17 cellular contexts compared by ENCODE assay signal in genomic region chr9:87883990-87884389, GRCh38. TPM values are rescaled to one million over a fixed set of nuclear protein-coding genes. Genes with fewer than 3 reads are reported as not detected.
DNase-seq lines count a peak whose midpoint lies in the region; ATAC-seq and TF ChIP-seq lines count a peak whose summit lies in the region.
"Had no signal": no experiment of that assay in that cellular context is flagged by ENCODE, and none has a peak within 500 bp of the region (broad histone marks: within the 10 kb centered on the region; RNA-seq: fewer than 3 reads in every experiment).

No MANE protein-coding gene starts in this region.

- H3K4me1 ChIP-seq in HAP-1 (no peaks in the 10 kb centered on the region), suprapubic skin (no peaks in the 10 kb centered on the region)
- H3K4me1 ChIP-seq: body of pancreas, SJCRH30 had no signal

- WGBS in suprapubic skin = 80% methylated on average over 7 of the region's 8 CpGs

- no peak overlapping the region for H3K4me3 ChIP-seq in NB4 (ENCODE audit: low read depth, low read length)
- H3K4me3 ChIP-seq in HAP-1 = no peak overlapping the region
- H3K4me3 ChIP-seq in suprapubic skin = no peak overlapping the region
- H3K4me3 ChIP-seq: body of pancreas, SJCRH30 had no signal

- TF ChIP-seq EP300 in suprapubic skin (IDR thresholded peaks at IDR 0.05) = no peak

- H3K27ac ChIP-seq in suprapubic skin = no peak overlapping the region
- H3K27ac ChIP-seq: body of pancreas, epithelial cell of prostate, HL-60, SJCRH30 had no signal

- TF ChIP-seq POLR2A in NB4 (IDR thresholded peaks at IDR 0.05; ENCODE audit: extremely low read depth, insufficient read length) = no peak
- TF ChIP-seq POLR2A in suprapubic skin (IDR thresholded peaks at IDR 0.05) = no peak

- TF ChIP-seq CTCF in NB4 (IDR thresholded peaks at IDR 0.05; ENCODE audit: low read depth, low read length) = peak; percentile 33
- TF ChIP-seq CTCF in endothelial cell (IDR thresholded peaks at IDR 0.05; ENCODE audit: unreplicated experiment) = no peak
- peak; percentile 29 for TF ChIP-seq CTCF in progenitor cell of endocrine pancreas (IDR thresholded peaks at IDR 0.05; ENCODE audit: unreplicated experiment)
- no peak for TF ChIP-seq CTCF in suprapubic skin (IDR thresholded peaks at IDR 0.05)

- H3K9me3 ChIP-seq in HAP-1 (no peaks in the 10 kb centered on the region), suprapubic skin (no peaks in the 10 kb centered on the region)
- H3K9me3 ChIP-seq: body of pancreas, SJCRH30 had no signal

- no peak for ATAC-seq in HG02588 (IDR thresholded peaks at IDR 0.05; ENCODE audit: unreplicated experiment)
- ATAC-seq: body of pancreas had no signal

- no peaks in the 10 kb centered on the region for H3K36me3 Mint-ChIP-seq in endothelial cell (ENCODE audit: low read depth, unreplicated experiment)
- H3K36me3 Mint-ChIP-seq in progenitor cell of endocrine pancreas (ENCODE audit: insufficient read depth) = no peaks in the 10 kb centered on the region

- H3K36me3 ChIP-seq in HAP-1 (replicated peaks) (no peaks in the 10 kb centered on the region), suprapubic skin (no peaks in the 10 kb centered on the region)
- H3K36me3 ChIP-seq: SJCRH30 had no signal

- no peaks in the 10 kb centered on the region for H3K9me3 Mint-ChIP-seq in endothelial cell (ENCODE audit: unreplicated experiment)
- no peaks in the 10 kb centered on the region for H3K9me3 Mint-ChIP-seq in progenitor cell of endocrine pancreas (ENCODE audit: low read depth)

- H3K4me1 Mint-ChIP-seq in endothelial cell (ENCODE audit: unreplicated experiment) (peaks cover 12% of the 10 kb centered on the region), progenitor cell of endocrine pancreas (ENCODE audit: low read depth) (no peaks in the 10 kb centered on the region)

- H3K27ac Mint-ChIP-seq in endothelial cell (ENCODE audit: unreplicated experiment) (no peak overlapping the region), progenitor cell of endocrine pancreas (no peak overlapping the region)

- in situ Hi-C loops in HAP-1 (cut with MboI; ENCODE audit: low sequenced_read_pairs) = no loop called here

- H3K4me3 Mint-ChIP-seq in endothelial cell (ENCODE audit: unreplicated experiment) = no peak overlapping the region
- H3K4me3 Mint-ChIP-seq in progenitor cell of endocrine pancreas (ENCODE audit: low read depth) = no peak overlapping the region

- peak; percentile 5 for DNase-seq in DMS53 (lab: John Stamatoyannopoulos, UW)
- no peak for DNase-seq in DMS53 treated with DMSO at 0.1 percent for 48 hours (lab: John Stamatoyannopoulos, UW; ENCODE audit: unreplicated experiment)
- DNase-seq in NB4 (ENCODE audit: low read depth) = no peak
- DNase-seq in endothelial cell (ENCODE audit: low spot score) = peak; percentile 38
- DNase-seq in progenitor cell of endocrine pancreas (ENCODE audit: low spot score, unreplicated experiment) = no peak
- DNase-seq in HAP-1 (ENCODE audit: low spot score in 2 of 2) = no peak
- no peak for DNase-seq in suprapubic skin (ENCODE audit: low spot score in 2 of 2)
- DNase-seq: body of pancreas, DMS79, NCI-H1092, NCI-H526, retina had no signal

- H3K27me3 ChIP-seq in HAP-1 (ENCODE audit: low read depth) (no peaks in the 10 kb centered on the region), suprapubic skin (no peaks in the 10 kb centered on the region)
- H3K27me3 ChIP-seq: body of pancreas, SJCRH30 had no signal

- H3K27me3 Mint-ChIP-seq in endothelial cell (ENCODE audit: unreplicated experiment) (peaks cover 11% of the 10 kb centered on the region), progenitor cell of endocrine pancreas (peaks cover 2% of the 10 kb centered on the region)

RNA-seq across cellular contexts. Expression of gene SPATA31E1, which starts 1.3 kb away (rescaled TPM):
- total RNA-seq in endothelial cell (ENCODE audit: unreplicated experiment) (0.05 TPM), progenitor cell of endocrine pancreas (not detected in 2 replicates), suprapubic skin (not detected)
- total RNA-seq: body of pancreas, SJCRH30, temporal lobe had no signal

RNA-seq across cellular contexts. Expression of gene SPATA31C1, which starts 33.8 kb away (rescaled TPM):
- not detected for total RNA-seq in endothelial cell (ENCODE audit: unreplicated experiment)
- total RNA-seq in progenitor cell of endocrine pancreas = not detected in 2 replicates
- total RNA-seq in suprapubic skin = not detected
- total RNA-seq: body of pancreas, temporal lobe had no signal

Comparison
In these comparisons a context has a peak if more than half of its experiments do, and no peak if none do; other contexts are left out.
1. DNase-seq: peak in DMS53 (single experiment) and endothelial cell (single experiment); none in DMS53 treated with DMSO at 0.1 percent for 48 hours (single experiment), NB4 (single experiment), progenitor cell of endocrine pancreas (single experiment), HAP-1 (0 of 2) and suprapubic skin (0 of 2).
2. CTCF ChIP-seq: peak in NB4 (single experiment) and progenitor cell of endocrine pancreas (single experiment); none in endothelial cell (single experiment) and suprapubic skin (0 of 2).